Comparison of ENCODE assay signal across 13 cellular contexts in the genomic region with DNA sequence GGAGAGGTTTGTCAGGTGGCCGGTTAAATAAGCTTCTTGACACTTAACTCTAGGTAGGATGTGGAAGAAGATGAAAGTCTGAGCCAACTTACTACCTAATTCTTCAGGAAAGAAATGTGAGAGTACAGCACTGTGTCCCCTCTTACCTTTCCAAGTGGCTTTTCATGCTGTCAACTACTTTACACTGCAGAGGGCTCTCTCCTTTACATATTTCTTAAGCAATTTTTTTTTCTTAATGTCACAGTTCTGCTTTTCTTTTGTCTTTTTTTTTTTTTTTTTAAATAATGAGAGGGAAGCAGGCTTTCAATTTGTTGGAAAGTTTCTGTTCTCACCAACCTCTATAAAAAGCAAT.
DNase-seq lines count a peak whose midpoint lies in the region; ATAC-seq, FAIRE-seq and TF ChIP-seq lines count a peak whose summit lies in the region.
"Had no signal": no experiment of that assay in that cellular context is flagged by ENCODE, and none has a peak within 500 bp of the region (broad histone marks: within the 10 kb centered on the region; RNA-seq: fewer than 3 reads in every experiment).

No MANE protein-coding gene starts in this region.

- H3K4me3 ChIP-seq in astrocyte (ENCODE audit: insufficient read depth, low read depth, low read length), result no peak overlapping the region
- H3K4me3 ChIP-seq: heart right ventricle, psoas muscle, thoracic aorta had no signal

- H3K27me3 Mint-ChIP-seq in astrocyte (ENCODE audit: low read depth, unreplicated experiment), result no peaks in the 10 kb centered on the region
- H3K27me3 Mint-ChIP-seq: activated T-cell treated with anti-CD3 and anti-CD28 coated beads, Interleukin-2, amount 50 U/mL, for 24 hours had no signal

- no peak overlapping the region for H3K27ac Mint-ChIP-seq in astrocyte (ENCODE audit: unreplicated experiment)
- H3K27ac Mint-ChIP-seq: activated T-cell treated with anti-CD3 and anti-CD28 coated beads, Interleukin-2, amount 50 U/mL, for 24 hours had no signal

- H3K4me2 ChIP-seq in astrocyte (ENCODE audit: low read length), result no peak overlapping the region

- H3K36me3 Mint-ChIP-seq in astrocyte (ENCODE audit: low read depth, unreplicated experiment), result no peaks in the 10 kb centered on the region

- no peak for TF ChIP-seq CTCF in astrocyte (IDR thresholded peaks at IDR 0.05; ENCODE audit: insufficient read depth, low read depth, low read length)

- H3K9ac ChIP-seq in astrocyte (ENCODE audit: low read length), result no peak overlapping the region

- ATAC-seq in GM19463 (IDR thresholded peaks at IDR 0.05; ENCODE audit: unreplicated experiment) (peak; percentile 15), HG03280 (IDR thresholded peaks at IDR 0.05; ENCODE audit: unreplicated experiment) (peak; percentile 12)

- no peaks in the 10 kb centered on the region for H3K9me3 Mint-ChIP-seq in astrocyte (ENCODE audit: unreplicated experiment)
- H3K9me3 Mint-ChIP-seq: activated T-cell treated with anti-CD3 and anti-CD28 coated beads, Interleukin-2, amount 50 U/mL, for 24 hours had no signal

- no peak overlapping the region for H3K27ac ChIP-seq in astrocyte (ENCODE audit: low read depth, low read length)
- H3K27ac ChIP-seq: heart right ventricle, psoas muscle, thoracic aorta had no signal

- no peaks in the 10 kb centered on the region for H3K27me3 ChIP-seq in astrocyte (ENCODE audit: insufficient read depth, low read length)
- H3K27me3 ChIP-seq: heart right ventricle had no signal

- H3K4me1 ChIP-seq in astrocyte (ENCODE audit: insufficient read depth, low read length), result no peaks in the 10 kb centered on the region
- H3K4me1 ChIP-seq: psoas muscle had no signal

- no peaks in the 10 kb centered on the region for H3K9me3 ChIP-seq in astrocyte (ENCODE audit: insufficient read depth, low read depth, low read length)
- H3K9me3 ChIP-seq: heart right ventricle, psoas muscle, thoracic aorta had no signal

- DNase-seq in GM12892 (ENCODE audit: insufficient read length) (no peak), astrocyte (ENCODE audit: low read depth) (no peak), NCI-H345 (lab: John Stamatoyannopoulos, UW) (no peak), DMS53 treated with DMSO at 0.1 percent for 48 hours (lab: John Stamatoyannopoulos, UW; ENCODE audit: unreplicated experiment) (no peak), dedifferentiated amniotic fluid mesenchymal stem cell (ENCODE audit: extremely low spot score) (no peak)
- DNase-seq in effector CD4-positive, alpha-beta T cell, result no peak
- DNase-seq: activated T-cell treated with anti-CD3 and anti-CD28 coated beads, Interleukin-2, amount 50 U/mL, for 24 hours; left cardiac atrium; psoas muscle had no signal

- H2AFZ ChIP-seq in astrocyte (ENCODE audit: low read depth, low read length), result peak overlapping the region; percentile 12

- peaks cover 3% of the 10 kb centered on the region for H3K4me1 Mint-ChIP-seq in astrocyte (ENCODE audit: low read depth, unreplicated experiment)

- H3K36me3 ChIP-seq in astrocyte (ENCODE audit: insufficient read depth, low read length), result no peaks in the 10 kb centered on the region
- H3K36me3 ChIP-seq: heart right ventricle, thoracic aorta had no signal

- no peaks in the 10 kb centered on the region for H4K20me1 ChIP-seq in astrocyte (ENCODE audit: insufficient read depth, low read length)

- H3K79me2 ChIP-seq in astrocyte (ENCODE audit: insufficient read depth, low read length), result no peaks in the 10 kb centered on the region

- FAIRE-seq in GM12892 (lab: Jason Lieb, UNC) (peak; percentile 33), astrocyte (lab: Jason Lieb, UNC) (no peak)

- TF ChIP-seq POLR2A in GM12892 (IDR thresholded peaks at IDR 0.05; ENCODE audit: low read depth, low read length), result no peak

- H3K4me3 Mint-ChIP-seq in astrocyte (ENCODE audit: unreplicated experiment), result no peak overlapping the region
- H3K4me3 Mint-ChIP-seq: activated T-cell treated with anti-CD3 and anti-CD28 coated beads, Interleukin-2, amount 50 U/mL, for 24 hours had no signal
